Comparison of ENCODE assay signal across 1 cellular context in the genomic region with DNA sequence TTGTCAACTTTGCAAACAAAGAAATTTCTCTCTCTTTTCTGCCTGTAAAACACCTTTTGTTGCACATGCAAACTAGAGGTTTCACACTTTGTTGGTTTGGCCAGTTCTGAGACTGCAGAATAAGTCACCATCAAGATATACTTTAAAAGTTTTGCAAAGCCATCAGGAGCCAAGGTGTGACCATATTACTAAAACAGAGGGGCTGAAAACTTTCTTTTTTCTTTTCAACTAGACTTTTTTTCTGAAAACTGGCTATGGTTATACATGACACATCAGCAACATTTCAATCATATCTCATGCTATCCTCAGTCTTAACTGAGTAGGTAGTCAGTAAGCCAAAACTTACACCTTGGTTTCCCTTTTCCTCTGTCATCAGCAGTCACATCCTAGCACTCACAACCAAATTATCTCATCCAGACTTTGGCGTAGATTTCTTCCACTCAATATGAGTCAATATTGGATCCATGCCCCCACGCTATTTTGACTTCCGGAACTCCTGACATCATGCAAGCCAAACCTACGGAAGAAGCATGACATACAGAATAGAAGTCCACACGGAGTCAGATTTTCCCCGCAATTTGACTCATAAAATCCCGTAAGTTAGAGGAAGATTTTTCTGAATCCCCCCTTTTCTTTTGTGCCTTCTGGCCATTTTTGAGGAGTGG.
TF ChIP-seq lines count a peak whose summit lies in the region.

No MANE protein-coding gene starts in this region.

TF ChIP-seq in WTC11, 78 proteins besides CTCF, POLR2A, EP300 and RAD21 (continued from another document):
- TF ChIP-seq, protein P1, sequence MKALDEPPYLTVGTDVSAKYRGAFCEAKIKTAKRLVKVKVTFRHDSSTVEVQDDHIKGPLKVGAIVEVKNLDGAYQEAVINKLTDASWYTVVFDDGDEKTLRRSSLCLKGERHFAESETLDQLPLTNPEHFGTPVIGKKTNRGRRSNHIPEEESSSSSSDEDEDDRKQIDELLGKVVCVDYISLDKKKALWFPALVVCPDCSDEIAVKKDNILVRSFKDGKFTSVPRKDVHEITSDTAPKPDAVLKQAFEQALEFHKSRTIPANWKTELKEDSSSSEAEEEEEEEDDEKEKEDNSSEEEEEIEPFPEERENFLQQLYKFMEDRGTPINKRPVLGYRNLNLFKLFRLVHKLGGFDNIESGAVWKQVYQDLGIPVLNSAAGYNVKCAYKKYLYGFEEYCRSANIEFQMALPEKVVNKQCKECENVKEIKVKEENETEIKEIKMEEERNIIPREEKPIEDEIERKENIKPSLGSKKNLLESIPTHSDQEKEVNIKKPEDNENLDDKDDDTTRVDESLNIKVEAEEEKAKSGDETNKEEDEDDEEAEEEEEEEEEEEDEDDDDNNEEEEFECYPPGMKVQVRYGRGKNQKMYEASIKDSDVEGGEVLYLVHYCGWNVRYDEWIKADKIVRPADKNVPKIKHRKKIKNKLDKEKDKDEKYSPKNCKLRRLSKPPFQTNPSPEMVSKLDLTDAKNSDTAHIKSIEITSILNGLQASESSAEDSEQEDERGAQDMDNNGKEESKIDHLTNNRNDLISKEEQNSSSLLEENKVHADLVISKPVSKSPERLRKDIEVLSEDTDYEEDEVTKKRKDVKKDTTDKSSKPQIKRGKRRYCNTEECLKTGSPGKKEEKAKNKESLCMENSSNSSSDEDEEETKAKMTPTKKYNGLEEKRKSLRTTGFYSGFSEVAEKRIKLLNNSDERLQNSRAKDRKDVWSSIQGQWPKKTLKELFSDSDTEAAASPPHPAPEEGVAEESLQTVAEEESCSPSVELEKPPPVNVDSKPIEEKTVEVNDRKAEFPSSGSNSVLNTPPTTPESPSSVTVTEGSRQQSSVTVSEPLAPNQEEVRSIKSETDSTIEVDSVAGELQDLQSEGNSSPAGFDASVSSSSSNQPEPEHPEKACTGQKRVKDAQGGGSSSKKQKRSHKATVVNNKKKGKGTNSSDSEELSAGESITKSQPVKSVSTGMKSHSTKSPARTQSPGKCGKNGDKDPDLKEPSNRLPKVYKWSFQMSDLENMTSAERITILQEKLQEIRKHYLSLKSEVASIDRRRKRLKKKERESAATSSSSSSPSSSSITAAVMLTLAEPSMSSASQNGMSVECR (CRISPR knock-in tag; IDR thresholded peaks at IDR 0.05; ENCODE audit: borderline replicate concordance): no peak
